13 cellular contexts compared by ENCODE assay signal in genomic region chr19:40904673-40905156, GRCh38. TPM values are rescaled to one million over a fixed set of nuclear protein-coding genes. Genes with fewer than 3 reads are reported as not detected.
"Had no signal": no experiment of that assay in that cellular context is flagged by ENCODE, and none has a peak within 500 bp of the region (broad histone marks: within the 10 kb centered on the region; RNA-seq: fewer than 3 reads in every experiment).

No MANE protein-coding gene starts in this region.

RNA-seq across cellular contexts. Expression of gene CYP2A7, which starts 22.7 kb away (rescaled TPM):
- total RNA-seq: dermis microvascular lymphatic vessel endothelial cell; esophagus muscularis mucosa; gastroesophageal sphincter; left colon; mesenteric fat pad; naive thymus-derived CD4-positive, alpha-beta T cell; osteoblast; posterior vena cava; renal cortical epithelial cell; temporal lobe; transverse colon; WTC11 had no signal
- polyA plus RNA-seq: naive thymus-derived CD4-positive, alpha-beta T cell; sigmoid colon had no signal

RNA-seq across cellular contexts. Expression of gene CYP2A6, which starts 54.5 kb away (rescaled TPM):
- total RNA-seq: dermis microvascular lymphatic vessel endothelial cell, esophagus muscularis mucosa, gastroesophageal sphincter, left colon, osteoblast, posterior vena cava, renal cortical epithelial cell, temporal lobe, transverse colon had no signal
- polyA plus RNA-seq: naive thymus-derived CD4-positive, alpha-beta T cell; sigmoid colon had no signal
